Comparison of ENCODE assay signal across 1 cellular context in genomic region chr1:59206616-59207015, GRCh38.
TF ChIP-seq lines count a peak whose summit lies in the region.
"Not testable (repeated sequence)": the region's sequence is repeated elsewhere in the genome, so short reads cannot be mapped to it uniquely, and the experiment has no call there.

No MANE protein-coding gene starts in this region.

TF ChIP-seq in HepG2, 621 proteins besides CTCF, POLR2A, EP300 and RAD21:
- not testable (repeated sequence) for TF ChIP-seq FOXA1 (IDR thresholded peaks at IDR 0.05)
- TF ChIP-seq FOXA1 (CRISPR knock-in tag; IDR thresholded peaks at IDR 0.05): peak; percentile 36; the same call in 1 of the 2 replicates
- 0 out of 2 replicates have a peak, but pooled peaks have one; percentile 18 for TF ChIP-seq ZNF501 (CRISPR knock-in tag; IDR thresholded peaks at IDR 0.05)
- 0 out of 2 replicates have a peak, but pooled peaks have one; percentile 18 for TF ChIP-seq FOXA3 (CRISPR knock-in tag; IDR thresholded peaks at IDR 0.05)
